ENCODE assay signal across 13 cellular contexts in genomic region chr7:153998896-153999295, GRCh38. TPM values are rescaled to one million over a fixed set of nuclear protein-coding genes. Genes with fewer than 3 reads are reported as not detected.
"Had no signal": no experiment of that assay in that cellular context is flagged by ENCODE, and none has a peak within 500 bp of the region (broad histone marks: within the 10 kb centered on the region; RNA-seq: fewer than 3 reads in every experiment).

No MANE protein-coding gene starts in this region.

RNA-seq across cellular contexts. Expression of gene DPP6, which starts 53.3 kb away (rescaled TPM):
- total RNA-seq: activated B cell treated with CpG ODN at 0.5 μM for 24 hours; activated CD4-positive, alpha-beta memory T cell treated with anti-CD3 and anti-CD28 coated beads for 36 hours; activated CD4-positive, alpha-beta T cell treated with anti-CD3 and anti-CD28 coated beads, Interleukin-2, amount 10 ng/mL, durations not matched to agents 24 days and 14 days; activated CD8-positive, alpha-beta memory T cell treated with anti-CD3 and anti-CD28 coated beads for 36 hours; activated CD8-positive, alpha-beta T cell treated with anti-CD3 and anti-CD28 coated beads for 36 hours; activated naive CD4-positive, alpha-beta T cell treated with anti-CD3 and anti-CD28 coated beads for 36 hours; activated naive CD4-positive, alpha-beta T cell treated with anti-CD3 and anti-CD28 coated beads, Interleukin-2, amount 50 U/mL, for 72 hours; activated naive CD8-positive, alpha-beta T cell treated with anti-CD3 and anti-CD28 coated beads for 36 hours; activated T-cell treated with anti-CD3 and anti-CD28 coated beads, Interleukin-2, amount 50 U/mL, for 4 hours; activated T-cell treated with anti-CD3 and anti-CD28 coated beads, Interleukin-2, amount 50 U/mL, for 72 hours; activated T-helper 1 cell treated with anti-CD3 and anti-CD28 coated beads, Interleukin-12 subunit alpha, Interleukin-12 subunit beta, Interleukin-2, Interleukin-4 antibody, amounts not matched to agents 30 ng/mL and 10 ng/mL and 1 ng/mL, durations not matched to agents 14 hours and 24 hours and 36 hours; activated T-helper 17 cell treated with anti-CD3 and anti-CD28 coated beads, Interleukin-2, amount 50 U/mL, for 72 hours; cardiac septum had no signal
